1 cellular context compared by ENCODE assay signal in genomic region chr12:109277899-109278762, GRCh38.
TF ChIP-seq lines count a peak whose summit lies in the region.

No MANE protein-coding gene starts in this region.

TF ChIP-seq in HepG2, 621 proteins besides CTCF, POLR2A, EP300 and RAD21 (continued from another document and continues in another):
- TF ChIP-seq ARID4A (CRISPR knock-in tag; IDR thresholded peaks at IDR 0.05; ENCODE audit: borderline replicate concordance), result no peak; the same call in 1 of the 2 replicates
- no peak for TF ChIP-seq POLR2AphosphoS2 (IDR thresholded peaks at IDR 0.05; ENCODE audit: low read depth, low read length)
- no peak for TF ChIP-seq SMARCE1 (IDR thresholded peaks at IDR 0.05; ENCODE audit: borderline replicate concordance)
- no peak for TF ChIP-seq TEF (CRISPR knock-in tag; IDR thresholded peaks at IDR 0.05)
- TF ChIP-seq ARNT (IDR thresholded peaks at IDR 0.05), result no peak
- TF ChIP-seq MAFG (CRISPR knock-in tag; IDR thresholded peaks at IDR 0.05), result no peak
- TF ChIP-seq ZSCAN30 (CRISPR knock-in tag; IDR thresholded peaks at IDR 0.05), result no peak
- no peak for TF ChIP-seq ZFYVE20 (CRISPR knock-in tag; IDR thresholded peaks at IDR 0.05; ENCODE audit: borderline replicate concordance, low read depth)
- no peak for TF ChIP-seq CCAR2 (optimal IDR thresholded peaks at IDR 0.05; ENCODE audit: low read depth, low read length)
- no peak for TF ChIP-seq KDM2A (CRISPR knock-in tag; IDR thresholded peaks at IDR 0.05; ENCODE audit: borderline replicate concordance, low read depth)
- no peak for TF ChIP-seq CBX1 (IDR thresholded peaks at IDR 0.05; ENCODE audit: low read depth)
- no peak for TF ChIP-seq MNT (IDR thresholded peaks at IDR 0.05)
- TF ChIP-seq ZNF143 (CRISPR knock-in tag; IDR thresholded peaks at IDR 0.05), result no peak
- TF ChIP-seq ZBTB3 (CRISPR knock-in tag; IDR thresholded peaks at IDR 0.05; ENCODE audit: borderline replicate concordance, low read depth), result no peak
- TF ChIP-seq ZNF407 (CRISPR knock-in tag; IDR thresholded peaks at IDR 0.05; ENCODE audit: not compliant biosample characterization), result no peak
- peak; percentile 72; the same call in 1 of the 2 replicates for TF ChIP-seq HNF1B (CRISPR knock-in tag; IDR thresholded peaks at IDR 0.05)
- TF ChIP-seq NFYB (CRISPR knock-in tag; IDR thresholded peaks at IDR 0.05), result no peak
- no peak for TF ChIP-seq ZNF691 (CRISPR knock-in tag; IDR thresholded peaks at IDR 0.05; ENCODE audit: borderline replicate concordance, low read depth)
- TF ChIP-seq ZNF207 (IDR thresholded peaks at IDR 0.05; ENCODE audit: borderline replicate concordance), result no peak
- 0 out of 2 replicates have a peak, but pooled peaks have one; percentile 44 for TF ChIP-seq MXD3 (CRISPR knock-in tag; IDR thresholded peaks at IDR 0.05)
- TF ChIP-seq ZNF589 (CRISPR knock-in tag; conservative IDR thresholded peaks at IDR 0.05), result no peak
- peak; percentile 99 for TF ChIP-seq CEBPG (CRISPR knock-in tag; IDR thresholded peaks at IDR 0.05)
- TF ChIP-seq NRL (CRISPR knock-in tag; IDR thresholded peaks at IDR 0.05; ENCODE audit: borderline replicate concordance), result no peak
- TF ChIP-seq ATF6 (CRISPR knock-in tag; conservative IDR thresholded peaks at IDR 0.05), result no peak
- peak; percentile 69 for TF ChIP-seq MTA1 (CRISPR knock-in tag; IDR thresholded peaks at IDR 0.05; ENCODE audit: borderline replicate concordance)
- no peak for TF ChIP-seq ZBTB49 (CRISPR knock-in tag; IDR thresholded peaks at IDR 0.05; ENCODE audit: borderline replicate concordance)
- TF ChIP-seq ZBTB37 (CRISPR knock-in tag; IDR thresholded peaks at IDR 0.05), result no peak
- TF ChIP-seq SP140L (CRISPR knock-in tag; IDR thresholded peaks at IDR 0.05; ENCODE audit: borderline replicate concordance), result no peak
- TF ChIP-seq KAT7 (CRISPR knock-in tag; IDR thresholded peaks at IDR 0.05; ENCODE audit: borderline replicate concordance), result no peak
- TF ChIP-seq PRPF4 (IDR thresholded peaks at IDR 0.05; ENCODE audit: low read depth, low read length, poor library complexity, severe bottlenecking), result no peak
- TF ChIP-seq SMAD9 (CRISPR knock-in tag; IDR thresholded peaks at IDR 0.05), result no peak
